Comparison of ENCODE assay signal across 1 cellular context in genomic region chr22:27019827-27020226, GRCh38.
A peak's percentile ranks its signal among the peaks of the same experiment; 100 is the strongest.
TF ChIP-seq lines count a peak whose summit lies in the region.

No MANE protein-coding gene starts in this region.

TF ChIP-seq in H1, 55 proteins besides CTCF, POLR2A, EP300 and RAD21:
- TF ChIP-seq RFX5 (IDR thresholded peaks at IDR 0.05; ENCODE audit: borderline replicate concordance, low read depth, low read length), result no peak
- TF ChIP-seq SRF (IDR thresholded peaks at IDR 0.05; ENCODE audit: low read depth, low read length), result peak; percentile 66; the same call in 1 of the 2 replicates
- 0 out of 2 replicates have a peak, but pooled peaks have one; percentile 26 for TF ChIP-seq JUND (IDR thresholded peaks at IDR 0.05; ENCODE audit: low read length)
- no peak for TF ChIP-seq KDM4A (IDR thresholded peaks at IDR 0.05; ENCODE audit: low read depth, low read length, severe bottlenecking)
- no peak for TF ChIP-seq ZNF274 (IDR thresholded peaks at IDR 0.05; ENCODE audit: borderline replicate concordance, extremely low read depth, low read length)
- TF ChIP-seq NANOG (IDR thresholded peaks at IDR 0.05; ENCODE audit: insufficient read depth, low read depth, low read length, poor library complexity, severe bottlenecking), result no peak
- no peak for TF ChIP-seq TBP (IDR thresholded peaks at IDR 0.05; ENCODE audit: low read depth, low read length)
- no peak for TF ChIP-seq RBBP5 (IDR thresholded peaks at IDR 0.05; ENCODE audit: borderline replicate concordance, low read depth, low read length)
